Comparison of ENCODE assay signal across 18 cellular contexts in the genomic region with DNA sequence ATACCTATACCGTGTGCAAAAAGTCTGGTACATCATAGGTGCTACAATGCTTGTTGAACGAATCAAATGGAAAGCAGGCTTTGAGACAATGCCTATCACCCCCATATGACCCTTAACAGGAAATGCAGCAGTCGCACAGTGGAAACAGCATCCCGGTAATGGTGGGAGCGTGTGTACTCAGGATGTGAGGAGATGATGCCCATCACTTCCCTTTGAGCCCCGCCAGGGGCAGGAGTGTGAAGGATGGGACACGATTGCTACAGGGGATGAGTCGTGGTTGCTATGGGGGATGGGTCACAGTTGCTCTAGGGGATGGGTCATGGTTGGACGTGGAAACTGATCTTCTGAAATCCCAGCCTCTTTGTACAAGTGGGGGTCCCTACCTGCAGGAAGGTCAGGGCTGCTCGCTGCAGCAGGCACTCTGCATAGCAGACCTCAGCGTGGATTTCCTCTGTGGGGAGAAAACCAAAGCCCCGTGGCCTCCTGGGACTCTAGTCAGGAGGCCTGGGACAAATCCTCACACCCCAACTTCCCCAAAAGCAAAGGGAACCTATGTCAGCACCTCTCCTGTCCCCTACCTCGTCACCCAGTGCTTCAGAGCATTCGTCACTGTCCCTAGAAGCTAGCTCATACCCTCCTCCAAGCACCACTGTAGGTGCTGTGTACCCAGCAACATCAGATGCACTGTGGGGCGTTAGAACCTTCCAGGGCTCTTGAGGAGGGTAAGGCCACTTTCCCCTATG. TPM values are rescaled to one million over a fixed set of nuclear protein-coding genes. Genes with fewer than 3 reads are reported as not detected.
A peak's percentile ranks its signal among the peaks of the same experiment; 100 is the strongest.
DNase-seq lines count a peak whose midpoint lies in the region; ATAC-seq, FAIRE-seq and TF ChIP-seq lines count a peak whose summit lies in the region.
"Had no signal": no experiment of that assay in that cellular context is flagged by ENCODE, and none has a peak within 500 bp of the region (broad histone marks: within the 10 kb centered on the region; RNA-seq: fewer than 3 reads in every experiment).

No MANE protein-coding gene starts in this region.

- H3K27ac Mint-ChIP-seq in naive B cell, result peak overlapping the region in 3 of 6 donors; percentile 11 to 84 (median 54)
- H3K27ac Mint-ChIP-seq: activated naive CD4-positive, alpha-beta T cell treated with anti-CD3 and anti-CD28 coated beads, Interleukin-2, amount 50 U/mL, for 24 hours; activated T-cell treated with anti-CD3 and anti-CD28 coated beads, Interleukin-2, amount 50 U/mL, for 24 hours; immature natural killer cell had no signal

- no peak overlapping the region for H2BK15ac ChIP-seq in IMR-90 (ENCODE audit: low read depth, low read length)

- intact Hi-C loops in IMR-90 (cut with micrococcal nuclease), result no loop called here

- no peaks in the 10 kb centered on the region for H3K36me3 Mint-ChIP-seq in naive B cell
- H3K36me3 Mint-ChIP-seq: activated naive CD4-positive, alpha-beta T cell treated with anti-CD3 and anti-CD28 coated beads, Interleukin-2, amount 50 U/mL, for 24 hours had no signal

- no peak overlapping the region for H3K18ac ChIP-seq in IMR-90 (ENCODE audit: low read depth, low read length)

- peak overlapping the region; percentile 70 for H2AK9ac ChIP-seq in IMR-90 (replicated peaks; ENCODE audit: low read depth, low read length, poor library complexity)

- dilution Hi-C loops in IMR-90 (cut with HindIII; ENCODE audit: low sequenced_read_pairs, unreplicated experiment), result no loop called here

- no peak overlapping the region for H3K9ac ChIP-seq in IMR-90 (ENCODE audit: low read depth, low read length)
- H3K9ac ChIP-seq: parathyroid adenoma had no signal

- H3K4me3 Mint-ChIP-seq in naive B cell, result no peak overlapping the region
- H3K4me3 Mint-ChIP-seq: activated naive CD4-positive, alpha-beta T cell treated with anti-CD3 and anti-CD28 coated beads, Interleukin-2, amount 50 U/mL, for 24 hours; activated T-cell treated with anti-CD3 and anti-CD28 coated beads, Interleukin-2, amount 50 U/mL, for 24 hours; immature natural killer cell had no signal

- H3K4me3 ChIP-seq in IMR-90 (ENCODE audit: insufficient read depth, low read depth, low read length), result no peak overlapping the region
- H3K4me3 ChIP-seq in bronchial epithelial cell (ENCODE audit: low read depth, low read length), result no peak overlapping the region
- H3K4me3 ChIP-seq: body of pancreas, esophagus muscularis mucosa had no signal

- H3K23ac ChIP-seq in IMR-90 (ENCODE audit: low read depth, low read length), result no peak overlapping the region

- H3K14ac ChIP-seq in IMR-90 (replicated peaks; ENCODE audit: low read depth, low read length), result no peak overlapping the region

- H4K5ac ChIP-seq in IMR-90 (ENCODE audit: low read depth, low read length), result no peak overlapping the region

- H3K9me1 ChIP-seq in IMR-90 (ENCODE audit: insufficient read depth, low read length), result peaks cover 16% of the 10 kb centered on the region

- no peak overlapping the region for H2BK120ac ChIP-seq in IMR-90 (ENCODE audit: low read depth, low read length)

- no peak for TF ChIP-seq RAD21 in IMR-90 (IDR thresholded peaks at IDR 0.05; ENCODE audit: low read length)

- H3K27me3 Mint-ChIP-seq in naive B cell, result no peaks in the 10 kb centered on the region
- H3K27me3 Mint-ChIP-seq: activated naive CD4-positive, alpha-beta T cell treated with anti-CD3 and anti-CD28 coated beads, Interleukin-2, amount 50 U/mL, for 24 hours; activated T-cell treated with anti-CD3 and anti-CD28 coated beads, Interleukin-2, amount 50 U/mL, for 24 hours had no signal

- no peak overlapping the region for H2BK5ac ChIP-seq in IMR-90 (ENCODE audit: low read depth, low read length, poor library complexity, severe bottlenecking)

- no peak overlapping the region for H3K27ac ChIP-seq in IMR-90 (ENCODE audit: insufficient read depth, low read length)
- H3K27ac ChIP-seq: body of pancreas, esophagus muscularis mucosa, parathyroid adenoma had no signal

- in situ Hi-C loops in IMR-90 (cut with MboI; ENCODE audit: low sequenced_read_pairs), result no loop called here

- no peak overlapping the region for H4K91ac ChIP-seq in IMR-90 (ENCODE audit: insufficient read depth, low read depth, low read length)

- no peak overlapping the region for H3K4ac ChIP-seq in IMR-90 (ENCODE audit: low read depth, low read length)

- POLR2A ChIA-PET in IMR-90 (lab: Charles Lee; ENCODE audit: unreplicated experiment), result no interaction called here

- H3K4me1 Mint-ChIP-seq in naive B cell, result peaks cover 10 to 13% (median 12%) of the 10 kb centered on the region in 3 donors
- H3K4me1 Mint-ChIP-seq: activated naive CD4-positive, alpha-beta T cell treated with anti-CD3 and anti-CD28 coated beads, Interleukin-2, amount 50 U/mL, for 24 hours; immature natural killer cell had no signal

- DNase-seq in IMR-90 (no peak), bronchial epithelial cell (ENCODE audit: low read depth) (no peak), naive B cell (no peak), cortex of kidney (lab: John Stamatoyannopoulos, UW) (no peak)
- DNase-seq in activated CD8-positive, alpha-beta memory T cell treated with anti-CD3 and anti-CD28 coated beads, Interleukin-2, amount 50 U/mL, for 4 hours, result no peak
- DNase-seq: activated CD4-positive, alpha-beta T cell treated with anti-CD3 and anti-CD28 coated beads, Interleukin-2, amount 50 U/mL, for 48 hours; activated T-cell treated with anti-CD3 and anti-CD28 coated beads, Interleukin-2, amount 50 U/mL, for 24 hours; body of pancreas; immature natural killer cell; NCI-H2029 treated with DMSO at 0.1 percent for 48 hours; NCI-H510A; stimulated activated CD4-positive, alpha-beta T cell treated with anti-CD3 and anti-CD28 coated beads, Interleukin-4, amount 100 ng/mL, for 1 hour had no signal

- no TSS peak for BruUV-seq in IMR-90 (replicated peaks; lab: Mats Ljungman, UMichigan)

- no peak for TF ChIP-seq POLR2A in IMR-90 (IDR thresholded peaks at IDR 0.05; ENCODE audit: low read depth, low read length)

- CTCF ChIA-PET in IMR-90 (lab: Yijun Ruan, JAX), result no interaction called here

- H3K9me3 ChIP-seq in IMR-90 (ENCODE audit: control insufficient read depth, insufficient read depth, low read length), result no peaks in the 10 kb centered on the region
- H3K9me3 ChIP-seq: body of pancreas, esophagus muscularis mucosa had no signal

- H3K4me1 ChIP-seq in IMR-90 (ENCODE audit: control insufficient read depth, insufficient read depth, low read length), result peaks cover 10% of the 10 kb centered on the region
- H3K4me1 ChIP-seq: parathyroid adenoma had no signal

- no peak overlapping the region for H4K8ac ChIP-seq in IMR-90 (ENCODE audit: low read depth in 2 of 2, low read length in 2 of 2)

- no peak overlapping the region for H3K4me2 ChIP-seq in IMR-90 (ENCODE audit: low read depth, low read length)

- no peaks in the 10 kb centered on the region for H3K9me3 Mint-ChIP-seq in naive B cell
- H3K9me3 Mint-ChIP-seq: activated naive CD4-positive, alpha-beta T cell treated with anti-CD3 and anti-CD28 coated beads, Interleukin-2, amount 50 U/mL, for 24 hours; activated T-cell treated with anti-CD3 and anti-CD28 coated beads, Interleukin-2, amount 50 U/mL, for 24 hours; immature natural killer cell had no signal

- TF ChIP-seq CTCF in GM12872 (IDR thresholded peaks at IDR 0.05; ENCODE audit: insufficient read depth, low read depth, low read length), result 0 out of 3 replicates have a peak, but pooled peaks have one; percentile 10
- TF ChIP-seq CTCF in IMR-90 (conservative IDR thresholded peaks at IDR 0.05; ENCODE audit: low read depth, low read length), result no peak
- TF ChIP-seq CTCF in bronchial epithelial cell (IDR thresholded peaks at IDR 0.05; ENCODE audit: insufficient read depth, low read length, severe bottlenecking), result no peak

- H3K36me3 ChIP-seq in IMR-90 (ENCODE audit: control insufficient read depth, insufficient read depth, low read length) (no peaks in the 10 kb centered on the region), bronchial epithelial cell (ENCODE audit: control insufficient read depth, insufficient read depth, low read length) (no peaks in the 10 kb centered on the region)
- H3K36me3 ChIP-seq: esophagus muscularis mucosa had no signal

- no peak overlapping the region for H3K56ac ChIP-seq in IMR-90 (ENCODE audit: extremely low read depth, insufficient read depth, low read length)

- H3K27me3 ChIP-seq in IMR-90 (ENCODE audit: control insufficient read depth, insufficient read depth, low read length) (no peaks in the 10 kb centered on the region), bronchial epithelial cell (ENCODE audit: control insufficient read depth, insufficient read depth, low read length) (no peaks in the 10 kb centered on the region)
- H3K27me3 ChIP-seq: body of pancreas, esophagus muscularis mucosa had no signal

- ATAC-seq in IMR-90 (ENCODE audit: low read depth), result no peak
- peak; percentile 52 to 72 for ATAC-seq in naive B cell (ENCODE audit: low read depth in 2 of 2)
- ATAC-seq in GM19467 (IDR thresholded peaks at IDR 0.05; ENCODE audit: unreplicated experiment), result no peak
- ATAC-seq: body of pancreas had no signal

- WGBS in IMR-90 (ENCODE audit: extremely low coverage in 2 of 2, insufficient read length in 1 of 2), 2 experiments, result 83% methylated on average over 5 of the region's 15 CpGs; no CpG with 5 or more reads in 1 of the 2 experiments

- H4K20me1 ChIP-seq in IMR-90 (ENCODE audit: insufficient read depth, low read length), result no peaks in the 10 kb centered on the region

- H2BK20ac ChIP-seq in IMR-90 (ENCODE audit: low read depth, low read length), result no peak overlapping the region

- no peak overlapping the region for H2AK5ac ChIP-seq in IMR-90 (ENCODE audit: low read depth, low read length)

- peak overlapping the region; percentile 40 for H2AFZ ChIP-seq in IMR-90 (replicated peaks; ENCODE audit: low read length, poor library complexity)
- H2AFZ ChIP-seq: parathyroid adenoma had no signal

- no peaks in the 10 kb centered on the region for H3K79me1 ChIP-seq in IMR-90 (ENCODE audit: low read depth in 1 of 2, low read length in 2 of 2)

- FAIRE-seq in bronchial epithelial cell (lab: Jason Lieb, UNC), result peak; percentile 32
- FAIRE-seq: HTR-8/SVneo had no signal

TF ChIP-seq in IMR-90, 13 proteins besides CTCF, POLR2A, EP300 and RAD21 (continues in another document):
- TF ChIP-seq USF2 (IDR thresholded peaks at IDR 0.05; ENCODE audit: low read depth, low read length) (no peak), SMC3 (IDR thresholded peaks at IDR 0.05; ENCODE audit: low read depth, low read length) (no peak), FOS (IDR thresholded peaks at IDR 0.05; ENCODE audit: low read depth, low read length) (no peak)

RNA-seq across cellular contexts. Expression of gene TTC39A, which starts 19.3 kb away (rescaled TPM):
- 0.28 and 0.72 TPM in 2 replicates for total RNA-seq in IMR-90 (2012; rRNA removed)
- polyA plus RNA-seq in IMR-90 (2012; rRNA removed), result 0.62 and 0.79 TPM in 2 replicates
- 0.08 and 0.42 TPM in 2 replicates for polyA plus RNA-seq in IMR-90 (2012; cell fraction: cytosol; rRNA removed)
- 0.40 and 0.60 TPM in 2 replicates for polyA plus RNA-seq in IMR-90 (2012; cell fraction: nucleus; rRNA removed; ENCODE audit: low replicate concordance)
- total RNA-seq in bronchial epithelial cell, result 6.1 and 20.5 TPM in 2 replicates
- not detected for polyA plus RNA-seq in naive B cell (ENCODE audit: low read depth in 6 of 6)
- polyA plus RNA-seq: immature natural killer cell had no signal

Comparison
In these comparisons a context has a peak if more than half of its experiments do, and no peak if none do; other contexts are left out.
1. ATAC-seq: peak in naive B cell (2 of 2); none in IMR-90 (single experiment) and GM19467 (single experiment).